ENCODE assay signal across 12 cellular contexts in the genomic region with DNA sequence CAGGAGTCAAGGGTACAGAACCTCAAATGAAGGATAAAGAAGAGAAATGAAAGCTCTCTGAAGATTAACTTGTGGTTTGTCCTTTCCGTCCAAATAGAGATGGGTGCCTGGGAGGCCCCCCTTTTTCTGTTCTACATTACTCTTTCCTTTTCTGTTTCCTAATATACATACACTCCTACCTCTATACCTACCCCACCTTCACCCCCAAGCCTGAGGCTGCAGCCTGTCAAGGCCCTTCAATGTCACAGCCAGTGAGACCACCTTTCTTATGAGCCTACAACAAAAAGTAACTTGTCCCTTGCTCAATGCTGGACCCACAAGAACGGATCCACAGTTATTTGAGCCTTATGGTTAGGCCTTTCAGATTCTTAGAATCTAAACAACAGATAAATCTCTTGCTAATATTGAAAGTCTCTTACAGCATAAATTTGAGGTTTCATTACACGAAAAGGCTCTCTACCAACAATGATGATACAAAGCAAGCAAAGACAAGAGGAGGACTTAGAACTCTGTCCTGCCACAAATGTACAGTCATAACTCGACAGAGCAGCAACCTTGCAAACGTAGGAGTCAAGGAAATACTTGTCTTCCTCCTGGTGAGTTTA. TPM values are rescaled to one million over a fixed set of nuclear protein-coding genes. Genes with fewer than 3 reads are reported as not detected.
A peak's percentile ranks its signal among the peaks of the same experiment; 100 is the strongest.
DNase-seq lines count a peak whose midpoint lies in the region; ATAC-seq, FAIRE-seq and TF ChIP-seq lines count a peak whose summit lies in the region.
"Had no signal": no experiment of that assay in that cellular context is flagged by ENCODE, and none has a peak within 500 bp of the region (broad histone marks: within the 10 kb centered on the region; RNA-seq: fewer than 3 reads in every experiment).

No MANE protein-coding gene starts in this region.

- no TSS peak for BruUV-seq in A673 (replicated peaks; lab: Mats Ljungman, UMichigan)

- ATAC-seq in GM21381 (IDR thresholded peaks at IDR 0.05; ENCODE audit: unreplicated experiment) = peak; percentile 39
- peak; percentile 46 for ATAC-seq in HG03439 (IDR thresholded peaks at IDR 0.05; ENCODE audit: unreplicated experiment)
- ATAC-seq in activated naive CD8-positive, alpha-beta T cell treated with anti-CD3 and anti-CD28 coated beads, Interleukin-2, amount 10 ng/mL, durations not matched to agents 7 days and 5 days (ENCODE audit: low read depth) = peak; percentile 36

- H3K36me3 Mint-ChIP-seq in activated naive CD8-positive, alpha-beta T cell treated with anti-CD3 and anti-CD28 coated beads, Interleukin-2, amount 10 ng/mL, durations not matched to agents 7 days and 5 days = peaks cover 3% of the 10 kb centered on the region

- TF ChIP-seq POLR2A in GM12892 (IDR thresholded peaks at IDR 0.05; ENCODE audit: low read depth, low read length) = no peak

- H3K27ac ChIP-seq in A673 (ENCODE audit: low read depth, low read length, poor library complexity, severe bottlenecking) = no peak overlapping the region
- H3K27ac ChIP-seq: brain microvascular endothelial cell had no signal

- POLR2A ChIA-PET in activated naive CD8-positive, alpha-beta T cell treated with anti-CD3 and anti-CD28 coated beads, Interleukin-2, amount 10 ng/mL, durations not matched to agents 7 days and 5 days (lab: Charles Lee) = interaction anchor here (1.0 to 14.9 kb wide), 4 partner anchors 8 to 180 kb away, joined by 3 to 488 read pairs (median 10); a partner anchor contains a TSS
- POLR2A ChIA-PET in A673 (lab: Charles Lee; ENCODE audit: low non-redundant PET) = no interaction called here

- no peaks in the 10 kb centered on the region for H3K9me3 Mint-ChIP-seq in activated naive CD8-positive, alpha-beta T cell treated with anti-CD3 and anti-CD28 coated beads, Interleukin-2, amount 10 ng/mL, durations not matched to agents 7 days and 5 days

- H3K4me1 Mint-ChIP-seq in activated naive CD8-positive, alpha-beta T cell treated with anti-CD3 and anti-CD28 coated beads, Interleukin-2, amount 10 ng/mL, durations not matched to agents 7 days and 5 days = peaks cover 61% of the 10 kb centered on the region

- CTCF ChIA-PET in A673 (lab: Charles Lee) = no interaction called here

- intact Hi-C loops in A673 (cut with micrococcal nuclease; ENCODE audit: unreplicated experiment) = no loop called here

- H3K4me1 ChIP-seq in A673 (ENCODE audit: insufficient read depth, low read length, poor library complexity, severe bottlenecking) = no peaks in the 10 kb centered on the region

- peak overlapping the region; percentile 80 for H3K4me3 Mint-ChIP-seq in activated naive CD8-positive, alpha-beta T cell treated with anti-CD3 and anti-CD28 coated beads, Interleukin-2, amount 10 ng/mL, durations not matched to agents 7 days and 5 days

- no peaks in the 10 kb centered on the region for H3K9me3 ChIP-seq in A673 (ENCODE audit: low read depth, low read length, poor library complexity, severe bottlenecking)

- peak overlapping the region; percentile 95 for H3K27ac Mint-ChIP-seq in activated naive CD8-positive, alpha-beta T cell treated with anti-CD3 and anti-CD28 coated beads, Interleukin-2, amount 10 ng/mL, durations not matched to agents 7 days and 5 days

- FAIRE-seq in GM12892 (lab: Jason Lieb, UNC) = peak; percentile 91
- FAIRE-seq: G401.6, islet of Langerhans had no signal

- no peak overlapping the region for H3K4me3 ChIP-seq in A673 (ENCODE audit: low read depth, low read length, poor library complexity, severe bottlenecking)

- H3K27me3 ChIP-seq in A673 (replicated peaks; ENCODE audit: insufficient read depth, low read depth, low read length, poor library complexity) = no peaks in the 10 kb centered on the region
- H3K27me3 ChIP-seq: brain microvascular endothelial cell had no signal

- no peak for TF ChIP-seq CTCF in A673 (conservative IDR thresholded peaks at IDR 0.05; ENCODE audit: low read depth, low read length)

- H3K36me3 ChIP-seq in A673 (ENCODE audit: insufficient read depth, low read length, poor library complexity, severe bottlenecking) = no peaks in the 10 kb centered on the region
- H3K36me3 ChIP-seq: brain microvascular endothelial cell had no signal

- H3K27me3 Mint-ChIP-seq in activated naive CD8-positive, alpha-beta T cell treated with anti-CD3 and anti-CD28 coated beads, Interleukin-2, amount 10 ng/mL, durations not matched to agents 7 days and 5 days = no peaks in the 10 kb centered on the region

- DNase-seq in GM12892 (ENCODE audit: insufficient read length) (no peak), A673 (ENCODE audit: low spot score) (no peak), NCI-H1436 (lab: John Stamatoyannopoulos, UW) (no peak), NCI-H2196 (lab: John Stamatoyannopoulos, UW; ENCODE audit: unreplicated experiment) (no peak), cortex of kidney (lab: John Stamatoyannopoulos, UW) (no peak)
- no peak for DNase-seq in activated naive CD8-positive, alpha-beta T cell treated with anti-CD3 and anti-CD28 coated beads, Interleukin-2, amount 10 ng/mL, durations not matched to agents 7 days and 5 days
- DNase-seq: brain microvascular endothelial cell, NCI-H69 had no signal

RNA-seq across cellular contexts. Expression of a gene that starts 4.1 kb away (rescaled TPM):
- polyA plus RNA-seq in GM12892 (2012; ENCODE audit: missing spikeins) = 96.9 TPM
- 100 to 1,000 TPM; 392 to 403 TPM for total RNA-seq in activated naive CD8-positive, alpha-beta T cell treated with anti-CD3 and anti-CD28 coated beads, Interleukin-2, amount 10 ng/mL, durations not matched to agents 7 days and 5 days
- total RNA-seq in A673 (2021) = 1.2 and 1.6 TPM in 2 replicates

RNA-seq across cellular contexts. Expression of a gene that starts 32.6 kb away (rescaled TPM):
- 2.7 TPM for polyA plus RNA-seq in GM12892 (2012; ENCODE audit: missing spikeins)
- total RNA-seq in activated naive CD8-positive, alpha-beta T cell treated with anti-CD3 and anti-CD28 coated beads, Interleukin-2, amount 10 ng/mL, durations not matched to agents 7 days and 5 days = 1 to 10 TPM; 2.2 to 2.8 TPM
- total RNA-seq in A673 (2021) = 4.2 and 5.0 TPM in 2 replicates

RNA-seq across cellular contexts. Expression of a gene that starts 47.1 kb away (rescaled TPM):
- 0.32 TPM for polyA plus RNA-seq in GM12892 (2012; ENCODE audit: missing spikeins)
- total RNA-seq in activated naive CD8-positive, alpha-beta T cell treated with anti-CD3 and anti-CD28 coated beads, Interleukin-2, amount 10 ng/mL, durations not matched to agents 7 days and 5 days = not detected
- not detected in 2 replicates for total RNA-seq in A673 (2021)

RNA-seq across cellular contexts. Expression of a gene that starts 54.2 kb away (rescaled TPM):
- 1.2 TPM for polyA plus RNA-seq in GM12892 (2012; ENCODE audit: missing spikeins)
- 1 to 10 TPM; 1.7 to 2.0 TPM for total RNA-seq in activated naive CD8-positive, alpha-beta T cell treated with anti-CD3 and anti-CD28 coated beads, Interleukin-2, amount 10 ng/mL, durations not matched to agents 7 days and 5 days
- total RNA-seq in A673 (2021) = 0.17 and 0.28 TPM in 2 replicates

Comparison
In these comparisons a context has a peak if more than half of its experiments do, and no peak if none do; other contexts are left out.
1. RNA of a gene that starts 4.1 kb away (total RNA-seq): 392 to 403 TPM in activated naive CD8-positive, alpha-beta T cell treated with anti-CD3 and anti-CD28 coated beads, Interleukin-2, amount 10 ng/mL, durations not matched to agents 7 days and 5 days; 1.2 to 1.6 TPM in A673; every median in the first group is over 100 times any median in the second.
2. Peak in every context shown above with its lines, with median percentiles within 50 percentile points of each other: ATAC-seq.